Comparison of ENCODE assay signal across 1 cellular context in genomic region chr19:49590971-49591730, GRCh38.
TF ChIP-seq lines count a peak whose summit lies in the region.

A gene with protein sequence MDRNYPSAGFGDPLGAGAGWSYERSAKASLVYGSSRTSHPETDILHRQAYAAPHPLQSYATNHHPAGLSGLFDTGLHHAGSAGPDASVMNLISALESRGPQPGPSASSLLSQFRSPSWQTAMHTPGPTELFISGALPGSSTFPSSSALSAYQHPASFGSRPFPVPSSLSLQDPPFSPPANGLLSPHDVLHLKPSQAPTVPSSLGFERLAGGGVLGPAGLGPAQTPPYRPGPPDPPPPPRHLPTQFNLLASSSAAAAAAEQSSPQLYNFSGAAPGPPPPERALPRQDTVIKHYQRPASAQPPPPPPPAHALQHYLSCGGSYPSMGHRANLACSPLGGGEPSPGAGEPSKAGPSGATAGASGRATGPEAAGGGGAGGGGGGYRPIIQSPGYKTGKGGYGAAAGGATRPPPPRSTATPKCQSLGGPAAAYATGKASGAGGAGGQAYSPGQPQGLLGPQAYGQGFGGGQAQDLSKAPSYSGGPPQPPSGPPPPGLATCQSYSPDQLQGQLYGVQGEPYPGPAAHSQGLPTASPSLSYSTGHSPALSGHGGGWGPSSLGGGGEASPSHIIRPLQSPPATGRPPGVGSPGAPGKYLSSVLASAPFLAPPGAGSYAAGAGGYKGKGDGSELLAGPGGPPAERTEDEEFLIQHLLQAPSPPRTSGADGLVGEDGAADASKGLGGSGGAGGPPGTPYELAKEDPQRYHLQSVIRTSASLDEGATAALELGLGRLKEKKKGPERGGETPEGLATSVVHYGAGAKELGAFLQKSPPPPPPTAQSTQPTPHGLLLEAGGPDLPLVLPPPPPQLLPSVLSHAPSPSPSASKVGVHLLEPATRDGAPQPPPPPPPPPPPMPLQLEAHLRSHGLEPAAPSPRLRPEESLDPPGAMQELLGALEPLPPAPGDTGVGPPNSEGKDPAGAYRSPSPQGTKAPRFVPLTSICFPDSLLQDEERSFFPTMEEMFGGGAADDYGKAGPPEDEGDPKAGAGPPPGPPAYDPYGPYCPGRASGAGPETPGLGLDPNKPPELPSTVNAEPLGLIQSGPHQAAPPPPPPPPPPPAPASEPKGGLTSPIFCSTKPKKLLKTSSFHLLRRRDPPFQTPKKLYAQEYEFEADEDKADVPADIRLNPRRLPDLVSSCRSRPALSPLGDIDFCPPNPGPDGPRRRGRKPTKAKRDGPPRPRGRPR (N-terminal part only) (plus strand): TSS chr19:49591182. CDS start chr19:49591655, 473 bp downstream.

TF ChIP-seq in IMR-90, 13 proteins besides CTCF, POLR2A, EP300 and RAD21 (continued from another document):
- TF ChIP-seq USF2 (IDR thresholded peaks at IDR 0.05; ENCODE audit: low read depth, low read length), result no peak
TF ChIP-seq in IMR-90: peak in this region for 1.
